ENCODE assay signal across 16 cellular contexts in genomic region chr22:27267145-27267544, GRCh38.
"Had no signal": no experiment of that assay in that cellular context is flagged by ENCODE, and none has a peak within 500 bp of the region (broad histone marks: within the 10 kb centered on the region; RNA-seq: fewer than 3 reads in every experiment).

No MANE protein-coding gene starts in this region.

- H3K9me3 Mint-ChIP-seq: activated CD4-positive, alpha-beta T cell treated with anti-CD3 and anti-CD28 coated beads, Interleukin-2, amount 10 ng/mL, durations not matched to agents 7 days and 5 days had no signal

- DNase-seq: activated CD4-positive, alpha-beta T cell treated with anti-CD3 and anti-CD28 coated beads, Interleukin-2, amount 10 ng/mL, durations not matched to agents 7 days and 5 days; activated gamma-delta T cell treated with Interleukin-2 at 50 U/mL for 16 hours; dorsolateral prefrontal cortex; foreskin melanocyte; right cardiac atrium; stimulated activated CD4-positive, alpha-beta T cell treated with anti-CD3 and anti-CD28 coated beads, Interleukin-2, amount 100 ng/mL, for 24 hours; stimulated activated naive CD8-positive, alpha-beta T cell treated with anti-CD3 and anti-CD28 coated beads, Interleukin-15, Interleukin-2, amounts not matched to agents 100 U/mL and 50 U/mL, for 24 hours; substantia nigra; T-helper 1 cell; T1000; tibial artery had no signal

- H3K4me1 Mint-ChIP-seq: activated CD4-positive, alpha-beta T cell treated with anti-CD3 and anti-CD28 coated beads, Interleukin-2, amount 10 ng/mL, durations not matched to agents 7 days and 5 days had no signal

- H3K27me3 Mint-ChIP-seq: activated CD4-positive, alpha-beta T cell treated with anti-CD3 and anti-CD28 coated beads, Interleukin-2, amount 10 ng/mL, durations not matched to agents 7 days and 5 days had no signal

- H3K4me3 ChIP-seq: cardiac muscle cell, dorsolateral prefrontal cortex, lung, prostate gland, tibial artery had no signal

- H3K27ac Mint-ChIP-seq: activated CD4-positive, alpha-beta T cell treated with anti-CD3 and anti-CD28 coated beads, Interleukin-2, amount 10 ng/mL, durations not matched to agents 7 days and 5 days; activated naive CD4-positive, alpha-beta T cell treated with anti-CD3 and anti-CD28 coated beads, Interleukin-2, amount 50 U/mL, for 72 hours had no signal

- H3K4me3 Mint-ChIP-seq: activated CD4-positive, alpha-beta T cell treated with anti-CD3 and anti-CD28 coated beads, Interleukin-2, amount 10 ng/mL, durations not matched to agents 7 days and 5 days had no signal

- ATAC-seq: activated naive CD4-positive, alpha-beta T cell treated with anti-CD3 and anti-CD28 coated beads, Interleukin-2, amount 50 U/mL, for 72 hours; left lobe of liver; right cardiac atrium; stimulated activated naive CD8-positive, alpha-beta T cell treated with anti-CD3 and anti-CD28 coated beads, Interleukin-15, Interleukin-2, amounts not matched to agents 100 U/mL and 50 U/mL, for 24 hours had no signal
